In genomic region chr18:54802178-54802577, GRCh38 we compare ENCODE assay signal across 34 cellular contexts.
"Had no signal": no experiment of that assay in that cellular context is flagged by ENCODE, and none has a peak within 500 bp of the region (broad histone marks: within the 10 kb centered on the region; RNA-seq: fewer than 3 reads in every experiment).

No MANE protein-coding gene starts in this region.

- H3K27me3 ChIP-seq: brain microvascular endothelial cell, MG63, Peyer's patch, SJSA1 had no signal

- ATAC-seq: activated CD8-positive, alpha-beta T cell treated with anti-CD3 and anti-CD28 coated beads, Interleukin-2, amount 10 ng/mL, durations not matched to agents 7 days and 5 days; activated naive CD8-positive, alpha-beta T cell treated with anti-CD3 and anti-CD28 coated beads, Interleukin-2, amount 50 U/mL, for 24 hours; activated T-cell treated with anti-CD3 and anti-CD28 coated beads, Interleukin-2, amount 50 U/mL, for 4 hours; PC-3 had no signal

- FAIRE-seq: TTC549 had no signal

- H3K4me3 ChIP-seq: MG63, Peyer's patch, SJSA1 had no signal

- H3K9me3 ChIP-seq: MG63, Peyer's patch, SJSA1, SK-N-SH had no signal

- H3K27ac ChIP-seq: brain microvascular endothelial cell, Peyer's patch, SJSA1 had no signal

- DNase-seq: activated CD4-positive, alpha-beta T cell treated with anti-CD3 and anti-CD28 coated beads, Interleukin-2, amount 10 ng/mL, durations not matched to agents 24 days and 14 days; activated CD4-positive, alpha-beta T cell treated with anti-CD3 and anti-CD28 coated beads, Interleukin-2, amount 50 U/mL, for 4 hours; activated CD8-positive, alpha-beta T cell treated with anti-CD3 and anti-CD28 coated beads, Interleukin-2, amount 10 ng/mL, durations not matched to agents 7 days and 5 days; activated effector memory CD4-positive, alpha-beta T cell treated with Interleukin-2 at 50 U/mL for 16 hours; activated naive CD4-positive, alpha-beta T cell treated with anti-CD3 and anti-CD28 coated beads, Interleukin-2, amount 10 ng/mL, durations not matched to agents 7 days and 5 days; activated naive CD8-positive, alpha-beta T cell treated with anti-CD3 and anti-CD28 coated beads, Interleukin-2, amount 50 U/mL, for 24 hours; activated T-cell treated with anti-CD3 and anti-CD28 coated beads for 4 hours; activated T-cell treated with anti-CD3 and anti-CD28 coated beads, Interleukin-2, amount 50 U/mL, for 4 hours; amniotic stem cell; aorta; brain microvascular endothelial cell; central memory CD4-positive, alpha-beta T cell; Kasumi-1; KG1; MG63; NCI-H1048; NCI-H1105 treated with DMSO at 0.1 percent for 48 hours; NCI-H1436; NCI-H1694; NCI-H1930; NCI-H2081 treated with DMSO at 0.1 percent for 48 hours; NCI-H345; NCI-H524 treated with DMSO at 0.1 percent for 48 hours; NK-92 treated with Interleukin-12 subunit alpha and Interleukin-12 subunit beta, amount 100 ng/mL, for 24 hours; PC-3; Peyer's patch; RPMI8226; SHP77 treated with DMSO at 0.1 percent for 48 hours; SK-N-SH had no signal

- H3K27me3 Mint-ChIP-seq: activated naive CD8-positive, alpha-beta T cell had no signal

- H3K4me3 Mint-ChIP-seq: activated CD4-positive, alpha-beta T cell treated with anti-CD3 and anti-CD28 coated beads, Interleukin-2, amount 10 ng/mL, durations not matched to agents 24 days and 14 days; activated CD8-positive, alpha-beta T cell treated with anti-CD3 and anti-CD28 coated beads, Interleukin-2, amount 10 ng/mL, durations not matched to agents 7 days and 5 days; activated naive CD4-positive, alpha-beta T cell treated with anti-CD3 and anti-CD28 coated beads, Interleukin-2, amount 10 ng/mL, durations not matched to agents 7 days and 5 days; activated naive CD8-positive, alpha-beta T cell; activated naive CD8-positive, alpha-beta T cell treated with anti-CD3 and anti-CD28 coated beads, Interleukin-2, amount 50 U/mL, for 24 hours; activated T-cell treated with anti-CD3 and anti-CD28 coated beads, Interleukin-2, amount 50 U/mL, for 4 hours; T-helper 1 cell treated with Interleukin-12 subunit alpha and Interleukin-12 subunit beta and Interleukin-4 antibody, amounts not matched to agents 30 μg/mL and 1 μg/mL, for 36 hours; T-helper 2 cell treated with Interferon-gamma antibody and Interleukin-4, amounts not matched to agents 5 μg/mL and 100 μg/mL, for 36 hours had no signal

- H3K9me3 Mint-ChIP-seq: activated naive CD4-positive, alpha-beta T cell treated with anti-CD3 and anti-CD28 coated beads, Interleukin-2, amount 10 ng/mL, durations not matched to agents 7 days and 5 days; activated naive CD8-positive, alpha-beta T cell treated with anti-CD3 and anti-CD28 coated beads, Interleukin-2, amount 50 U/mL, for 24 hours; activated T-cell treated with anti-CD3 and anti-CD28 coated beads, Interleukin-2, amount 50 U/mL, for 4 hours; T-helper 1 cell treated with Interleukin-12 subunit alpha and Interleukin-12 subunit beta and Interleukin-4 antibody, amounts not matched to agents 30 μg/mL and 1 μg/mL, for 36 hours; T-helper 2 cell treated with Interferon-gamma antibody and Interleukin-4, amounts not matched to agents 5 μg/mL and 100 μg/mL, for 36 hours had no signal

- H3K4me1 ChIP-seq: Peyer's patch had no signal

- H3K36me3 Mint-ChIP-seq: activated naive CD4-positive, alpha-beta T cell treated with anti-CD3 and anti-CD28 coated beads, Interleukin-2, amount 10 ng/mL, durations not matched to agents 7 days and 5 days; activated naive CD8-positive, alpha-beta T cell had no signal

- H3K36me3 ChIP-seq: brain microvascular endothelial cell, MG63, Peyer's patch, SJSA1 had no signal

- H3K4me2 ChIP-seq: SK-N-SH had no signal

- H3K9ac ChIP-seq: SK-N-SH had no signal

- H3K27ac Mint-ChIP-seq: activated CD4-positive, alpha-beta T cell treated with anti-CD3 and anti-CD28 coated beads, Interleukin-2, amount 10 ng/mL, durations not matched to agents 24 days and 14 days; activated CD8-positive, alpha-beta T cell treated with anti-CD3 and anti-CD28 coated beads, Interleukin-2, amount 10 ng/mL, durations not matched to agents 7 days and 5 days; activated naive CD4-positive, alpha-beta T cell treated with anti-CD3 and anti-CD28 coated beads, Interleukin-2, amount 10 ng/mL, durations not matched to agents 7 days and 5 days; activated naive CD8-positive, alpha-beta T cell; activated naive CD8-positive, alpha-beta T cell treated with anti-CD3 and anti-CD28 coated beads, Interleukin-2, amount 50 U/mL, for 24 hours; T-helper 1 cell treated with Interleukin-12 subunit alpha and Interleukin-12 subunit beta and Interleukin-4 antibody, amounts not matched to agents 30 μg/mL and 1 μg/mL, for 36 hours; T-helper 2 cell treated with Interferon-gamma antibody and Interleukin-4, amounts not matched to agents 5 μg/mL and 100 μg/mL, for 36 hours had no signal
